In the genomic region with DNA sequence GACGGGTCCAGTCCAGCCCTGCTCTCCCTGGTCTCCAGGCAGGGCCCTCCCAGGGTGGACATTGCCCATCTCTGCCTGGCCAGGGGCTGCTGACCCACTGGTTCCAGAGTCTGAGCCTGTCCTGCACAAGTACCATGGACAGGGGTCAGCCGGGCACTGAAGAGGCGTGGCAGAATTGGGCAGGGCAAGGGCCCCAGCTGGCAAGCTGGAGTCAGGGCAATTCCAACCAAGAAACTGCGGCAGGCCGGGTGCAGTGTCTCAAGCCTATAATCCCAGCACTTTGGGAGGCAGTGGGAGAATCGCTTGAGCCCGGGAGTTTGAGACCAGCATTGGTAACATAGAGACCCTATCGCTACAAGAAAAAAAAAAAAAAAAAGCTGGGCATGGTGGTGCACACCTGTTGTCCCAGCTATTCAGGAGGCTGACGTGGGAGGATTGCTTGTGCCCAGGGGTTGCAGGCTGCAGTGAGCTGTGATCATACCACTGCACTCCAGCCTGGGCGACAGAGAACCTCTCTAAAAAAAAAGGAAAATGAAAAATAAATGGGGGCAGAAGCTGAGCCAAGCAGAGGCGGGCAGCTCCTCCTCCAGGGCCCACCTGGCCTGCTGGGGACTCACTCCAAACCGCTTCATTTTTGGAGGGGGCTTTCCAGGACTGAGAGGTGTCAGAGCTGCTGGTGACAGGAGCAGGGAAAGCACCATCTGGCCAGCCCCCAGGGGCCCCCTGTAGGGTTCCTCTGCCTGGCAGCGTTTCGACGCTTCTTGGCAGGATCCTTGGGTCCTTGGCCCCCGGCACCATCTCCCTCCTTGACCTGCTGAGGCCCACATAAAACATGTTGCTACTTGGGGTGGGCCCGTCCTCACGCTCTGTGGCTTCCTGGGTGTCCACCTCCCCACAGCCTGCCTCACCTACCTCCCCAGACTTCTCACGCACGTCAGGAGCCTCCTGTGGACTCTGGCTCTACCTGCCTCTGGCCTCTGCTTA, we compare ENCODE assay signal across 14 cellular contexts. TPM values are rescaled to one million over a fixed set of nuclear protein-coding genes. Genes with fewer than 3 reads are reported as not detected.
DNase-seq lines count a peak whose midpoint lies in the region; ATAC-seq and TF ChIP-seq lines count a peak whose summit lies in the region.
"Had no signal": no experiment of that assay in that cellular context is flagged by ENCODE, and none has a peak within 500 bp of the region (broad histone marks: within the 10 kb centered on the region; RNA-seq: fewer than 3 reads in every experiment).

No MANE protein-coding gene starts in this region.

- H3K27me3 Mint-ChIP-seq in Caco-2 (ENCODE audit: insufficient read depth, unreplicated experiment), result no peaks in the 10 kb centered on the region
- peaks cover 28% of the 10 kb centered on the region for H3K27me3 Mint-ChIP-seq in GM23338 (ENCODE audit: insufficient read depth, low read depth, poor library complexity)
- peaks cover 2% of the 10 kb centered on the region for H3K27me3 Mint-ChIP-seq in activated T-helper 1 cell treated with anti-CD3 and anti-CD28 coated beads, Interleukin-12 subunit alpha, Interleukin-12 subunit beta, Interleukin-2, Interleukin-4 antibody, amounts not matched to agents 30 ng/mL and 10 ng/mL and 1 ng/mL, durations not matched to agents 14 hours and 24 hours and 36 hours (ENCODE audit: insufficient read depth)
- peaks cover 4 to 21% of the 10 kb centered on the region in 2 donors for H3K27me3 Mint-ChIP-seq in stimulated activated naive B cell treated with anti-CD40 and anti-IgM and Interleukin-4, amounts not matched to agents 10 μg/mL and 1 μg/mL and 100 μg/mL, for 72 hours

- H4K20me1 ChIP-seq in GM23338 (replicated peaks; ENCODE audit: insufficient read depth), result no peaks in the 10 kb centered on the region; the same call in 1 of the 2 replicates

- CTCF ChIA-PET in Caco-2 (lab: Charles Lee), result interaction anchor here (0.6 kb wide), 3 partner anchors 29 to 200 kb away, joined by 3 to 5 read pairs (median 3); a partner anchor contains a TSS

- TSS peak; percentile 11 for BruUV-seq in Caco-2 (replicated peaks; lab: Mats Ljungman, UMichigan)

- H2AFZ ChIP-seq in GM23338, result no peak overlapping the region

- H3K4me3 ChIP-seq in Caco-2 (ENCODE audit: low read depth, low read length), result no peak overlapping the region
- no peak overlapping the region for H3K4me3 ChIP-seq in GM23338

- H3K9me2 ChIP-seq in GM23338 (ENCODE audit: insufficient read depth), result no peaks in the 10 kb centered on the region

- H3K79me2 ChIP-seq in GM23338 (replicated peaks; ENCODE audit: insufficient read depth), result peaks cover 17% of the 10 kb centered on the region

- H3K27ac ChIP-seq in GM23338 (ENCODE audit: low read depth), result no peak overlapping the region
- H3K27ac ChIP-seq: SK-N-MC had no signal

- ATAC-seq in GM23338, result no peak
- ATAC-seq in stimulated activated naive B cell treated with anti-CD40 and anti-IgM and Interleukin-4, amounts not matched to agents 10 μg/mL and 1 μg/mL and 100 μg/mL, for 72 hours (replicated peaks), result no peak
- ATAC-seq: CD8-positive, alpha-beta T cell; sciatic nerve had no signal

- H3K9me3 ChIP-seq in Caco-2, result no peaks in the 10 kb centered on the region

- H3K4me2 ChIP-seq in GM23338, result no peak overlapping the region

- H3K4me3 Mint-ChIP-seq in Caco-2 (ENCODE audit: unreplicated experiment) (no peak overlapping the region), GM23338 (no peak overlapping the region)
- peak overlapping the region; percentile 19 for H3K4me3 Mint-ChIP-seq in activated T-helper 1 cell treated with anti-CD3 and anti-CD28 coated beads, Interleukin-12 subunit alpha, Interleukin-12 subunit beta, Interleukin-2, Interleukin-4 antibody, amounts not matched to agents 30 ng/mL and 10 ng/mL and 1 ng/mL, durations not matched to agents 14 hours and 24 hours and 36 hours
- peak overlapping the region in 1 of 2 donors; percentile 35 for H3K4me3 Mint-ChIP-seq in stimulated activated naive B cell treated with anti-CD40 and anti-IgM and Interleukin-4, amounts not matched to agents 10 μg/mL and 1 μg/mL and 100 μg/mL, for 72 hours
- H3K4me3 Mint-ChIP-seq: activated B cell treated with CpG ODN at 0.5 μM for 24 hours; CD8-positive, alpha-beta T cell had no signal

- POLR2A ChIA-PET in Caco-2 (lab: Charles Lee), result interaction anchor here (0.5 to 0.6 kb wide), 2 partner anchors 38 to 360 kb away, joined by 4 read pairs; no protein-coding TSS in a partner anchor

- H3K9me3 Mint-ChIP-seq in Caco-2 (ENCODE audit: unreplicated experiment) (no peaks in the 10 kb centered on the region), GM23338 (no peaks in the 10 kb centered on the region)
- H3K9me3 Mint-ChIP-seq in activated T-helper 1 cell treated with anti-CD3 and anti-CD28 coated beads, Interleukin-12 subunit alpha, Interleukin-12 subunit beta, Interleukin-2, Interleukin-4 antibody, amounts not matched to agents 30 ng/mL and 10 ng/mL and 1 ng/mL, durations not matched to agents 14 hours and 24 hours and 36 hours, result no peaks in the 10 kb centered on the region
- no peaks in the 10 kb centered on the region for H3K9me3 Mint-ChIP-seq in stimulated activated naive B cell treated with anti-CD40 and anti-IgM and Interleukin-4, amounts not matched to agents 10 μg/mL and 1 μg/mL and 100 μg/mL, for 72 hours
- H3K9me3 Mint-ChIP-seq: activated B cell treated with CpG ODN at 0.5 μM for 24 hours; CD8-positive, alpha-beta T cell had no signal

- peaks cover 44% of the 10 kb centered on the region for H3K36me3 Mint-ChIP-seq in Caco-2 (ENCODE audit: insufficient read depth, unreplicated experiment)
- H3K36me3 Mint-ChIP-seq in GM23338 (ENCODE audit: low read depth), result peaks cover 27% of the 10 kb centered on the region
- peaks cover 10% of the 10 kb centered on the region for H3K36me3 Mint-ChIP-seq in activated T-helper 1 cell treated with anti-CD3 and anti-CD28 coated beads, Interleukin-12 subunit alpha, Interleukin-12 subunit beta, Interleukin-2, Interleukin-4 antibody, amounts not matched to agents 30 ng/mL and 10 ng/mL and 1 ng/mL, durations not matched to agents 14 hours and 24 hours and 36 hours (ENCODE audit: low read depth)
- H3K36me3 Mint-ChIP-seq in stimulated activated naive B cell treated with anti-CD40 and anti-IgM and Interleukin-4, amounts not matched to agents 10 μg/mL and 1 μg/mL and 100 μg/mL, for 72 hours, result peaks cover 24 to 40% of the 10 kb centered on the region in 2 donors
- H3K36me3 Mint-ChIP-seq: CD8-positive, alpha-beta T cell had no signal

- no peak for TF ChIP-seq CTCF in Caco-2 (IDR thresholded peaks at IDR 0.05; ENCODE audit: insufficient read depth in 1 of 2, low read depth in 1 of 2, low read length in 1 of 2, severe bottlenecking in 1 of 2, unreplicated experiment in 1 of 2)
- no peak for TF ChIP-seq CTCF in GM23338 (conservative IDR thresholded peaks at IDR 0.05; ENCODE audit: low read depth in 2 of 2)

- H3F3A ChIP-seq in GM23338 (replicated peaks; ENCODE audit: low read depth), result peaks cover 16% of the 10 kb centered on the region

- H3K4me1 ChIP-seq in Caco-2, result peaks cover 7% of the 10 kb centered on the region
- peaks cover 7% of the 10 kb centered on the region; the same call in 1 of the 2 replicates for H3K4me1 ChIP-seq in GM23338 (ENCODE audit: insufficient read depth)

- intact Hi-C loops in Caco-2 (cut with micrococcal nuclease; ENCODE audit: unreplicated experiment), result no loop called here
- intact Hi-C loops in activated T-helper 1 cell treated with anti-CD3 and anti-CD28 coated beads, Interleukin-12 subunit alpha, Interleukin-12 subunit beta, Interleukin-2, Interleukin-4 antibody, amounts not matched to agents 30 ng/mL and 10 ng/mL and 1 ng/mL, durations not matched to agents 14 hours and 24 hours and 36 hours (cut with micrococcal nuclease), result no loop called here

- peak overlapping the region; percentile 33 for H3K27ac Mint-ChIP-seq in Caco-2 (ENCODE audit: unreplicated experiment)
- H3K27ac Mint-ChIP-seq in GM23338, result no peak overlapping the region
- no peak overlapping the region for H3K27ac Mint-ChIP-seq in activated T-helper 1 cell treated with anti-CD3 and anti-CD28 coated beads, Interleukin-12 subunit alpha, Interleukin-12 subunit beta, Interleukin-2, Interleukin-4 antibody, amounts not matched to agents 30 ng/mL and 10 ng/mL and 1 ng/mL, durations not matched to agents 14 hours and 24 hours and 36 hours
- no peak overlapping the region for H3K27ac Mint-ChIP-seq in stimulated activated naive B cell treated with anti-CD40 and anti-IgM and Interleukin-4, amounts not matched to agents 10 μg/mL and 1 μg/mL and 100 μg/mL, for 72 hours
- H3K27ac Mint-ChIP-seq: activated B cell treated with CpG ODN at 0.5 μM for 24 hours; CD8-positive, alpha-beta T cell had no signal

- DNase-seq in Caco-2 (no peak), GM23338 (ENCODE audit: low spot score) (no peak), myocyte (ENCODE audit: low read depth) (peak; percentile 58), Kasumi-1 (lab: John Stamatoyannopoulos, UW) (no peak)
- DNase-seq in activated T-helper 1 cell treated with anti-CD3 and anti-CD28 coated beads, Interleukin-12 subunit alpha, Interleukin-12 subunit beta, Interleukin-2, Interleukin-4 antibody, amounts not matched to agents 30 ng/mL and 10 ng/mL and 1 ng/mL, durations not matched to agents 14 hours and 24 hours and 36 hours (ENCODE audit: low spot score), result no peak
- no peak for DNase-seq in activated CD4-positive, alpha-beta T cell treated with anti-CD3 and anti-CD28 coated beads for 48 hours
- DNase-seq in stimulated activated naive B cell treated with anti-CD40 and anti-IgM and Interleukin-4, amounts not matched to agents 10 μg/mL and 1 μg/mL and 100 μg/mL, for 72 hours, result no peak
- DNase-seq: activated B cell treated with CpG ODN at 0.5 μM for 24 hours; activated T-cell treated with anti-CD3 and anti-CD28 coated beads, Interleukin-2, amount 50 U/mL, for 1 hour; CD8-positive, alpha-beta T cell; GF-D8 had no signal

- H3K4me1 Mint-ChIP-seq in Caco-2 (ENCODE audit: low read depth, unreplicated experiment) (peaks cover 17% of the 10 kb centered on the region), GM23338 (peaks cover 13% of the 10 kb centered on the region; the same call in 2 of the 3 replicates)
- H3K4me1 Mint-ChIP-seq in activated T-helper 1 cell treated with anti-CD3 and anti-CD28 coated beads, Interleukin-12 subunit alpha, Interleukin-12 subunit beta, Interleukin-2, Interleukin-4 antibody, amounts not matched to agents 30 ng/mL and 10 ng/mL and 1 ng/mL, durations not matched to agents 14 hours and 24 hours and 36 hours (ENCODE audit: low read depth), result peaks cover 10% of the 10 kb centered on the region
- H3K4me1 Mint-ChIP-seq in stimulated activated naive B cell treated with anti-CD40 and anti-IgM and Interleukin-4, amounts not matched to agents 10 μg/mL and 1 μg/mL and 100 μg/mL, for 72 hours, result peaks cover 25 to 41% of the 10 kb centered on the region in 2 donors

- H3K36me3 ChIP-seq in Caco-2 (ENCODE audit: control insufficient read depth, insufficient read depth, low read length) (peaks cover 3% of the 10 kb centered on the region; the same call in 1 of the 2 replicates), GM23338 (ENCODE audit: insufficient read depth) (no peaks in the 10 kb centered on the region)

- no peaks in the 10 kb centered on the region for H3K27me3 ChIP-seq in Caco-2 (replicated peaks; ENCODE audit: control insufficient read depth, insufficient read depth, low read length)
- peaks cover 10% of the 10 kb centered on the region; the same call in 1 of the 2 replicates for H3K27me3 ChIP-seq in GM23338 (ENCODE audit: insufficient read depth)

RNA-seq across cellular contexts. Expression of a gene that starts 2.9 kb away (rescaled TPM):
- 28.9 and 29.1 TPM in 2 replicates for total RNA-seq in Caco-2 (2022)
- total RNA-seq in GM23338 (2014; rRNA removed; shearing (Covaris generic)), result 32.0 and 33.4 TPM in 2 replicates
- polyA plus RNA-seq in GM23338 (2016; fragmentation: Nextera tagmentation; extraction: Ambion mirVana), result 17.2 and 21.7 TPM in 2 replicates
- total RNA-seq in activated T-helper 1 cell treated with anti-CD3 and anti-CD28 coated beads, Interleukin-12 subunit alpha, Interleukin-12 subunit beta, Interleukin-2, Interleukin-4 antibody, amounts not matched to agents 30 ng/mL and 10 ng/mL and 1 ng/mL, durations not matched to agents 14 hours and 24 hours and 36 hours, result 33.8 and 35.5 TPM in 2 replicates
- 48.9 and 61.0 TPM in 2 replicates for total RNA-seq in myocyte
- polyA plus RNA-seq in myocyte (2012), result 55.5 TPM

RNA-seq across cellular contexts. Expression of a gene that starts 6.7 kb away (rescaled TPM):
- total RNA-seq in Caco-2 (2022), result 200 and 203 TPM in 2 replicates
- 237 and 240 TPM in 2 replicates for total RNA-seq in GM23338 (2014; rRNA removed; shearing (Covaris generic))
- polyA plus RNA-seq in GM23338 (2016; fragmentation: Nextera tagmentation; extraction: Ambion mirVana), result 87.3 and 98.9 TPM in 2 replicates
- 130 and 131 TPM in 2 replicates for total RNA-seq in activated T-helper 1 cell treated with anti-CD3 and anti-CD28 coated beads, Interleukin-12 subunit alpha, Interleukin-12 subunit beta, Interleukin-2, Interleukin-4 antibody, amounts not matched to agents 30 ng/mL and 10 ng/mL and 1 ng/mL, durations not matched to agents 14 hours and 24 hours and 36 hours
- total RNA-seq in myocyte, result 120 and 223 TPM in 2 replicates
- 164 TPM for polyA plus RNA-seq in myocyte (2012)

RNA-seq across cellular contexts. Expression of a gene that starts 12.5 kb away (rescaled TPM):
- total RNA-seq in Caco-2 (2022), result 55.6 and 57.4 TPM in 2 replicates
- total RNA-seq in GM23338 (2014; rRNA removed; shearing (Covaris generic)), result 20.8 and 29.7 TPM in 2 replicates
- 16.3 and 17.1 TPM in 2 replicates for polyA plus RNA-seq in GM23338 (2016; fragmentation: Nextera tagmentation; extraction: Ambion mirVana)
- total RNA-seq in activated T-helper 1 cell treated with anti-CD3 and anti-CD28 coated beads, Interleukin-12 subunit alpha, Interleukin-12 subunit beta, Interleukin-2, Interleukin-4 antibody, amounts not matched to agents 30 ng/mL and 10 ng/mL and 1 ng/mL, durations not matched to agents 14 hours and 24 hours and 36 hours, result 53.2 and 57.5 TPM in 2 replicates
- total RNA-seq in myocyte, result 19.2 and 20.3 TPM in 2 replicates
- 19.5 TPM for polyA plus RNA-seq in myocyte (2012)

RNA-seq across cellular contexts. Expression of a gene that starts 16.6 kb away (rescaled TPM):
- total RNA-seq in Caco-2 (2022) (not detected in 2 replicates), myocyte (0.16 and 1.3 TPM in 2 replicates)
- 0.78 and 1.7 TPM in 2 replicates for total RNA-seq in GM23338 (2014; rRNA removed; shearing (Covaris generic))
- polyA plus RNA-seq in GM23338 (2016; fragmentation: Nextera tagmentation; extraction: Ambion mirVana), result 0.42 and 0.70 TPM in 2 replicates
- 0.08 TPM in 1 of 2 replicates, not detected in the other for total RNA-seq in activated T-helper 1 cell treated with anti-CD3 and anti-CD28 coated beads, Interleukin-12 subunit alpha, Interleukin-12 subunit beta, Interleukin-2, Interleukin-4 antibody, amounts not matched to agents 30 ng/mL and 10 ng/mL and 1 ng/mL, durations not matched to agents 14 hours and 24 hours and 36 hours
- polyA plus RNA-seq in myocyte (2012), result 0.35 TPM
- total RNA-seq: activated B cell treated with CpG ODN at 0.5 μM for 24 hours; CD8-positive, alpha-beta T cell; fibroblast of villous mesenchyme; sciatic nerve had no signal

RNA-seq across cellular contexts. Expression of a gene that starts 19.2 kb away (rescaled TPM):
- total RNA-seq in Caco-2 (2022), result 125 and 151 TPM in 2 replicates
- 65.2 and 82.9 TPM in 2 replicates for total RNA-seq in GM23338 (2014; rRNA removed; shearing (Covaris generic))
- polyA plus RNA-seq in GM23338 (2016; fragmentation: Nextera tagmentation; extraction: Ambion mirVana), result 50.9 and 51.6 TPM in 2 replicates
- total RNA-seq in activated T-helper 1 cell treated with anti-CD3 and anti-CD28 coated beads, Interleukin-12 subunit alpha, Interleukin-12 subunit beta, Interleukin-2, Interleukin-4 antibody, amounts not matched to agents 30 ng/mL and 10 ng/mL and 1 ng/mL, durations not matched to agents 14 hours and 24 hours and 36 hours, result 49.5 and 54.5 TPM in 2 replicates
- total RNA-seq in myocyte, result 67.4 and 88.5 TPM in 2 replicates
- 42.2 TPM for polyA plus RNA-seq in myocyte (2012)
